ENCODE assay signal across 26 cellular contexts in genomic region chr5:81995407-81995806, GRCh38.
"Had no signal": no experiment of that assay in that cellular context is flagged by ENCODE, and none has a peak within 500 bp of the region (broad histone marks: within the 10 kb centered on the region; RNA-seq: fewer than 3 reads in every experiment).

No MANE protein-coding gene starts in this region.

- H3K27me3 Mint-ChIP-seq: naive thymus-derived CD8-positive, alpha-beta T cell; stimulated activated naive B cell treated with anti-CD40 and anti-IgM and Interleukin-4, amounts not matched to agents 10 μg/mL and 1 μg/mL and 100 μg/mL, for 72 hours had no signal

- ATAC-seq: left colon; left lung; lower lobe of right lung; naive thymus-derived CD8-positive, alpha-beta T cell; pancreas; right cardiac atrium; sciatic nerve; stimulated activated naive B cell treated with anti-CD40 and anti-IgM and Interleukin-4, amounts not matched to agents 10 μg/mL and 1 μg/mL and 100 μg/mL, for 72 hours; stimulated activated naive CD8-positive, alpha-beta T cell treated with anti-CD3 and anti-CD28 coated beads, Interleukin-15, Interleukin-2, amounts not matched to agents 100 U/mL and 50 U/mL, for 24 hours had no signal

- H3K27ac Mint-ChIP-seq: immature natural killer cell; naive thymus-derived CD8-positive, alpha-beta T cell; nephron; stimulated activated naive B cell treated with anti-CD40 and anti-IgM and Interleukin-4, amounts not matched to agents 10 μg/mL and 1 μg/mL and 100 μg/mL, for 72 hours had no signal

- H3K4me1 Mint-ChIP-seq: nephron, neural crest cell had no signal

- H3K4me3 Mint-ChIP-seq: immature natural killer cell; naive thymus-derived CD8-positive, alpha-beta T cell; nephron; neural crest cell; stimulated activated naive B cell treated with anti-CD40 and anti-IgM and Interleukin-4, amounts not matched to agents 10 μg/mL and 1 μg/mL and 100 μg/mL, for 72 hours had no signal

- DNase-seq: immature natural killer cell; kidney; left colon; left lung; lower lobe of right lung; mesenchymal stem cell; naive thymus-derived CD8-positive, alpha-beta T cell; nucleus accumbens; pancreas; posterior cingulate gyrus; retina; right cardiac atrium; stimulated activated CD4-positive, alpha-beta T cell treated with anti-CD3 and anti-CD28 coated beads, Interleukin-12 subunit alpha, Interleukin-12 subunit beta, amount 100 ng/mL, for 4 hours; stimulated activated CD4-positive, alpha-beta T cell treated with anti-CD3 and anti-CD28 coated beads, Interleukin-15, amount 100 ng/mL, for 24 hours; stimulated activated CD4-positive, alpha-beta T cell treated with anti-CD3 and anti-CD28 coated beads, Interleukin-2, amount 100 ng/mL, for 24 hours; stimulated activated CD4-positive, alpha-beta T cell treated with anti-CD3 and anti-CD28 coated beads, Interleukin-4, amount 100 ng/mL, for 1 hour; stimulated activated naive B cell treated with anti-CD40 and anti-IgM and Interleukin-4, amounts not matched to agents 10 μg/mL and 1 μg/mL and 100 μg/mL, for 72 hours; stimulated activated naive CD8-positive, alpha-beta T cell treated with anti-CD3 and anti-CD28 coated beads, Interleukin-15, Interleukin-2, amounts not matched to agents 100 U/mL and 50 U/mL, for 24 hours; stomach; testis; thyroid gland; transverse colon; upper lobe of left lung had no signal
